Comparison of ENCODE assay signal across 9 cellular contexts in genomic region chr2:237715459-237715947, GRCh38.
A peak's percentile ranks its signal among the peaks of the same experiment; 100 is the strongest.
DNase-seq lines count a peak whose midpoint lies in the region; TF ChIP-seq lines count a peak whose summit lies in the region.
"Had no signal": no experiment of that assay in that cellular context is flagged by ENCODE, and none has a peak within 500 bp of the region (broad histone marks: within the 10 kb centered on the region; RNA-seq: fewer than 3 reads in every experiment).

No MANE protein-coding gene starts in this region.

- H3K27me3 ChIP-seq in right atrium auricular region = no peaks in the 10 kb centered on the region
- no peaks in the 10 kb centered on the region for H3K27me3 ChIP-seq in rectal smooth muscle tissue (ENCODE audit: control insufficient read depth, insufficient read depth, low read length)

- no peaks in the 10 kb centered on the region for H3K9me3 ChIP-seq in right atrium auricular region

- TF ChIP-seq CTCF in right atrium auricular region (IDR thresholded peaks at IDR 0.05) (no peak), GM13976 (IDR thresholded peaks at IDR 0.05; ENCODE audit: borderline replicate concordance, control extremely low read depth, extremely low read depth, insufficient read depth, missing control alignments) (no peak)

- H3K4me1 ChIP-seq in right atrium auricular region (peaks cover 0 to 58% of the 10 kb centered on the region in 2 donors), rectal smooth muscle tissue (ENCODE audit: control insufficient read depth, insufficient read depth, low read length) (peaks cover 24% of the 10 kb centered on the region)

- H3K36me3 ChIP-seq in right atrium auricular region (peaks cover 11% of the 10 kb centered on the region), rectal smooth muscle tissue (ENCODE audit: control insufficient read depth, insufficient read depth, low read length) (no peaks in the 10 kb centered on the region)

- peak overlapping the region; percentile 1 for H3K9ac ChIP-seq in rectal smooth muscle tissue (ENCODE audit: low read length)

- H3K27ac ChIP-seq in right atrium auricular region = peak overlapping the region; percentile 75 to 78
- peak overlapping the region; percentile 87 for H3K27ac ChIP-seq in rectal smooth muscle tissue (ENCODE audit: low read depth, low read length)

- DNase-seq in DMS53 treated with DMSO at 0.1 percent for 48 hours (lab: John Stamatoyannopoulos, UW; ENCODE audit: unreplicated experiment) (peak; percentile 86), UCSD-AML1 (lab: John Stamatoyannopoulos, UW; ENCODE audit: unreplicated experiment) (peak; percentile 43), right atrium auricular region (ENCODE audit: low spot score) (peak; percentile 60), GM19238 (ENCODE audit: insufficient read length, low spot score) (no peak), GM13976 (ENCODE audit: low spot score) (no peak), cerebellar nuclear complex (lab: John Stamatoyannopoulos, UW) (no peak)
- DNase-seq in activated CD4-positive, CD25-positive, alpha-beta regulatory T cell (lab: John Stamatoyannopoulos, UW) = no peak
- DNase-seq: OCI-M1 had no signal

- H3K4me3 ChIP-seq in right atrium auricular region (peak overlapping the region; percentile 7 to 35), rectal smooth muscle tissue (ENCODE audit: low read length) (peak overlapping the region; percentile 46)

- in situ Hi-C loops in GM13976 (cut with MboI; ENCODE audit: low sequenced_read_pairs, unreplicated experiment) = no loop called here

Comparison
In these comparisons a context has a peak if more than half of its experiments do, and no peak if none do; other contexts are left out.
1. DNase-seq: peak in DMS53 treated with DMSO at 0.1 percent for 48 hours (single experiment), UCSD-AML1 (single experiment) and right atrium auricular region (single experiment); none in GM19238 (single experiment), activated CD4-positive, CD25-positive, alpha-beta regulatory T cell (0 of 4), GM13976 (single experiment) and cerebellar nuclear complex (0 of 2).